Comparison of ENCODE assay signal across 12 cellular contexts in the genomic region with DNA sequence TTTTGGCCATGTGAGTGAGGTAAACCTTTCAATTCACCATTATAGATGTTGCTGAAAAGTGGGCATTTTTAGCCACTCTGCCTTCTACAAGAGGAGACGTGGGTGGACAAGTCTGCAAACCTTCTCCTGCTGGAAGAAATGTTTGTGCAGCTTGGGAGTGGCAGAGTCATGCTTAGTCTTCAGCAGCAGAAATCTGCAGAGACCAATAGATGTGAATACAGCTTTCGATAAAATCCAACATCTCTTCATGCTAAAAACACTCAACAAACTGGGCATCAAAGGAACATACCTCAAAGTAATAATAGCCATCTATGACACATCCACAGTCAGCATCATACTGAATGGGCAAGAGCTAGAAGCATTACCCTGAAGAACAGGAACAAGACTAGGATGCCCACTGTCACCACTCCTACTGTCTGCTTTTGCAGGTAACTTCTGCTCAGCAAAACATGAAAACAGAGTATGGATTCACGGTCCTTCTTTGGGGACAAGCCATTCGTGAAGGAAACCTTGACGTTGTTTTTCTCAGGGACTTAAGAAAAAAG.
A peak's percentile ranks its signal among the peaks of the same experiment; 100 is the strongest.
DNase-seq lines count a peak whose midpoint lies in the region; ATAC-seq and TF ChIP-seq lines count a peak whose summit lies in the region.
"Had no signal": no experiment of that assay in that cellular context is flagged by ENCODE, and none has a peak within 500 bp of the region (broad histone marks: within the 10 kb centered on the region; RNA-seq: fewer than 3 reads in every experiment).

No MANE protein-coding gene starts in this region.

- TF ChIP-seq CTCF in coronary artery (IDR thresholded peaks at IDR 0.05): no peak

- no peaks in the 10 kb centered on the region for H3K9me3 Mint-ChIP-seq in naive thymus-derived CD8-positive, alpha-beta T cell

- in situ Hi-C loops in G401 (cut with HindIII; ENCODE audit: low sequenced_read_pairs): no loop called here

- DNase-seq in naive thymus-derived CD8-positive, alpha-beta T cell: no peak
- DNase-seq in coronary artery (ENCODE audit: low spot score) (no peak), 8988T (no peak), HuH-7 (ENCODE audit: low spot score) (no peak), G401 (ENCODE audit: low spot score) (no peak)
- DNase-seq: HCEC 1CT, midbrain, NCI-H1436, SW 1271 had no signal

- H3K27ac Mint-ChIP-seq in naive thymus-derived CD8-positive, alpha-beta T cell: peak overlapping the region in 9 of 10 donors; percentile 59 to 92 (median 81)

- H3K36me3 Mint-ChIP-seq in naive thymus-derived CD8-positive, alpha-beta T cell: peaks cover 0 to 5% (median 0%) of the 10 kb centered on the region in 3 donors

- POLR2A ChIA-PET in naive thymus-derived CD8-positive, alpha-beta T cell (lab: Charles Lee): interaction anchor here (2.4 kb wide), 1 partner anchor 20 kb away, joined by 10 read pairs; no protein-coding TSS in a partner anchor

- H3K27ac ChIP-seq in coronary artery: no peak overlapping the region

- H3K27me3 Mint-ChIP-seq in naive thymus-derived CD8-positive, alpha-beta T cell: peaks cover 15 to 46% (median 28%) of the 10 kb centered on the region in 5 donors

- peak overlapping the region in 7 of 10 donors; percentile 2 to 54 (median 49) for H3K4me3 Mint-ChIP-seq in naive thymus-derived CD8-positive, alpha-beta T cell

- no peak overlapping the region for H3K4me3 ChIP-seq in coronary artery

- H3K4me1 Mint-ChIP-seq in naive thymus-derived CD8-positive, alpha-beta T cell: peaks cover 21 to 32% (median 23%) of the 10 kb centered on the region in 4 donors

- ATAC-seq in GM18868 (IDR thresholded peaks at IDR 0.05; ENCODE audit: unreplicated experiment) (peak; percentile 29), GM21717 (IDR thresholded peaks at IDR 0.05; ENCODE audit: unreplicated experiment) (peak; percentile 26), HG03575 (IDR thresholded peaks at IDR 0.05; ENCODE audit: extremely low read depth, insufficient number of reproducible peaks, low FRiP score, unreplicated experiment) (peak; percentile 7)
- no peak for ATAC-seq in naive thymus-derived CD8-positive, alpha-beta T cell

Comparison
In these comparisons a context has a peak if more than half of its experiments do, and no peak if none do; other contexts are left out.
1. ATAC-seq: peak in GM18868 (single experiment), GM21717 (single experiment) and HG03575 (single experiment); none in naive thymus-derived CD8-positive, alpha-beta T cell (0 of 2).